7 cellular contexts compared by ENCODE assay signal in the genomic region with DNA sequence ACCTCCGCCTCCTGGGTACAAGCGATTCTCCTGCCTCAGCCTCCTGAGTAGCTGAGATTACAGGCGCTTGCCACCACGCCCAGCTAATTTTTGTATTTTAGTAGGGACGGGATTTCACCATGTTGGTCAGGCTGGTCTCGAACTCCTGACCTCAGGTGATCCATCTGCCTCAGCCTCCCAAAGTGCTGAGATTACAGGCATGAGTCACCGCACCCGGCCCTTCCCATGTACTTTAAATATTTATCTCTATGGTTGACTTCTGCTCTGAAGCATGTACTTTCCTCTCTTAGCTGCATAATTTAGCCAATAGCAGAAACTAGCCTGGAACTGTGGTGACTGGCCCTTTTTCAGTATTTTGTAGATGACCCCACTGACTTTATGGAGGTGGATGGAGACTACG.
DNase-seq lines count a peak whose midpoint lies in the region; ATAC-seq, FAIRE-seq and TF ChIP-seq lines count a peak whose summit lies in the region.
"Not testable (repeated sequence)": the region's sequence is repeated elsewhere in the genome, so short reads cannot be mapped to it uniquely, and the experiment has no call there.

No MANE protein-coding gene starts in this region.

- H4K20me1 ChIP-seq in fibroblast of lung (ENCODE audit: control insufficient read depth, extremely low read depth, insufficient read depth, low read length) = not testable (repeated sequence)

- peak; percentile 47 for ATAC-seq in left lung

- H3K4me2 ChIP-seq in fibroblast of lung (ENCODE audit: extremely low read depth, insufficient read depth, low read length) = not testable (repeated sequence)

- intact Hi-C loops in left lung (cut with DNase I) = not testable (repeated sequence)

- H3K79me2 ChIP-seq in fibroblast of lung (ENCODE audit: control insufficient read depth, insufficient read depth, low read length) = not testable (repeated sequence)

- not testable (repeated sequence) for H3K9me3 ChIP-seq in fibroblast of lung (ENCODE audit: control insufficient read depth, insufficient read depth, low read depth, low read length); left lung; small intestine (ENCODE audit: control insufficient read depth, low read depth)

- H3K36me3 ChIP-seq in brain microvascular endothelial cell (replicated peaks); fibroblast of lung (ENCODE audit: control insufficient read depth, insufficient read depth, low read length); left lung; small intestine (ENCODE audit: control insufficient read depth in 2 of 2, insufficient read depth in 2 of 2, low read length in 2 of 2): not testable (repeated sequence)

- peak overlapping the region; percentile 56 for H3K27ac ChIP-seq in VCaP
- not testable (repeated sequence) for H3K27ac ChIP-seq in brain microvascular endothelial cell; fibroblast of lung (ENCODE audit: insufficient read depth, low read length); left lung; small intestine (ENCODE audit: low read depth in 1 of 2, low read length in 1 of 2)

- DNase-seq in EH (ENCODE audit: low read depth) = peak; percentile 24
- DNase-seq in M059J (ENCODE audit: low read depth) = peak; percentile 43
- peak; percentile 37 for DNase-seq in brain microvascular endothelial cell
- DNase-seq in fibroblast of lung (ENCODE audit: low read depth in 2 of 2) = peak; percentile 53 to 57
- not testable (repeated sequence) for DNase-seq in left lung
- peak; percentile 56 for DNase-seq in small intestine

- not testable (repeated sequence) for FAIRE-seq in small intestine (lab: Jason Lieb, UNC)

- not testable (repeated sequence) for H3K4me3 ChIP-seq in brain microvascular endothelial cell (ENCODE audit: low read depth, low read length); fibroblast of lung (replicated peaks in 1 of 4; ENCODE audit: control extremely low read depth in 1 of 4, insufficient read depth in 1 of 4, low read depth in 3 of 4, low read length in 4 of 4); left lung; small intestine (ENCODE audit: low read depth in 1 of 2, low read length in 2 of 2)

- TF ChIP-seq CTCF in VCaP (conservative IDR thresholded peaks at IDR 0.05); brain microvascular endothelial cell (IDR thresholded peaks at IDR 0.05; ENCODE audit: low read depth, low read length, missing control alignments); fibroblast of lung (conservative IDR thresholded peaks at IDR 0.05 in 1 of 2, IDR thresholded peaks at IDR 0.05 in 1 of 2; ENCODE audit: low read depth in 1 of 2, low read length in 2 of 2); left lung (IDR thresholded peaks at IDR 0.05): not testable (repeated sequence)

- H2AFZ ChIP-seq in fibroblast of lung (ENCODE audit: low read length) = not testable (repeated sequence)

- H3K9ac ChIP-seq in fibroblast of lung (ENCODE audit: insufficient read depth, low read length) = not testable (repeated sequence)

- not testable (repeated sequence) for H3K4me1 ChIP-seq in fibroblast of lung (ENCODE audit: control insufficient read depth, extremely low read depth, insufficient read depth, low read length); left lung; small intestine (ENCODE audit: control insufficient read depth in 2 of 2, insufficient read depth in 1 of 2, low read depth in 1 of 2, low read length in 1 of 2)

- in situ Hi-C loops in brain microvascular endothelial cell (cut with HindIII; ENCODE audit: low pct_ligation_motif_present, low sequenced_read_pairs) = not testable (repeated sequence)

- H3K27me3 ChIP-seq in brain microvascular endothelial cell (replicated peaks); fibroblast of lung (ENCODE audit: control insufficient read depth, insufficient read depth, low read length); left lung; small intestine (ENCODE audit: control insufficient read depth in 2 of 2, insufficient read depth in 2 of 2, low read length in 2 of 2): not testable (repeated sequence)

- 73 to 82% (median 79%) methylated on average over 9 of the region's 9 CpGs for WGBS in small intestine, 3 donors
